Comparison of ENCODE assay signal across 8 cellular contexts in genomic region chr12:9669534-9669933, GRCh38. TPM values are rescaled to one million over a fixed set of nuclear protein-coding genes. Genes with fewer than 3 reads are reported as not detected.
DNase-seq lines count a peak whose midpoint lies in the region; ATAC-seq, FAIRE-seq and TF ChIP-seq lines count a peak whose summit lies in the region.

Gene CLEC2D, plus strand, starts transcription at chr12:9669713. Its CDS starts 22 bp downstream, at chr12:9669735.

- WGBS in suprapubic skin, result 87% methylated on average over 4 of the region's 4 CpGs

- no peak for TF ChIP-seq POLR2A in suprapubic skin (IDR thresholded peaks at IDR 0.05)

- H3K36me3 Mint-ChIP-seq in astrocyte (ENCODE audit: low read depth, unreplicated experiment), result peaks cover 5% of the 10 kb centered on the region

- peaks cover 10 to 44% (median 24%) of the 10 kb centered on the region in 11 experiments; a peak in 21 of 22 replicates for H3K36me3 ChIP-seq in BLaER1 treated with 17β-estradiol and CSF1 and Interleukin-3, amounts not matched to agents 10 nM and 100 nM
- peaks cover under 1% of the 10 kb centered on the region for H3K36me3 ChIP-seq in astrocyte (ENCODE audit: insufficient read depth, low read length)
- H3K36me3 ChIP-seq in suprapubic skin, result peaks cover 12% of the 10 kb centered on the region

- H3K27me3 Mint-ChIP-seq in astrocyte (ENCODE audit: low read depth, unreplicated experiment), result no peaks in the 10 kb centered on the region

- TF ChIP-seq EP300 in suprapubic skin (IDR thresholded peaks at IDR 0.05), result no peak

- no peak within 1 kb of the TSS for H2AFZ ChIP-seq in astrocyte (ENCODE audit: low read depth, low read length)

- ATAC-seq in GM19395 (IDR thresholded peaks at IDR 0.05; ENCODE audit: unreplicated experiment), result peak; percentile 56
- peak; percentile 31 for ATAC-seq in HG03469 (IDR thresholded peaks at IDR 0.05; ENCODE audit: unreplicated experiment)

- DNase-seq in astrocyte (ENCODE audit: low read depth) (no peak), NCI-H69 (lab: John Stamatoyannopoulos, UW) (no peak), RPMI8226 (no peak), suprapubic skin (ENCODE audit: low spot score in 2 of 2) (no peak), NCI-H774 (lab: John Stamatoyannopoulos, UW) (no peak)

- peak within 1 kb of the TSS in 9 of 10 experiments; percentile 28 to 59 (median 53); a peak in 18 of 20 replicates for H3K4me3 ChIP-seq in BLaER1 treated with 17β-estradiol and CSF1 and Interleukin-3, amounts not matched to agents 10 nM and 100 nM
- H3K4me3 ChIP-seq in astrocyte (ENCODE audit: insufficient read depth, low read depth, low read length) (no peak within 1 kb of the TSS), suprapubic skin (no peak within 1 kb of the TSS)

- peak within 1 kb of the TSS; percentile 10 for H3K4me3 Mint-ChIP-seq in astrocyte (ENCODE audit: unreplicated experiment)

- H3K27ac Mint-ChIP-seq in astrocyte (ENCODE audit: unreplicated experiment), result no peak within 1 kb of the TSS

- no peaks in the 10 kb centered on the region for H3K27me3 ChIP-seq in BLaER1 treated with 17β-estradiol and CSF1 and Interleukin-3, amounts not matched to agents 10 nM and 100 nM
- H3K27me3 ChIP-seq in astrocyte (ENCODE audit: insufficient read depth, low read length) (no peaks in the 10 kb centered on the region), suprapubic skin (no peaks in the 10 kb centered on the region)

- no peaks in the 10 kb centered on the region for H3K79me2 ChIP-seq in astrocyte (ENCODE audit: insufficient read depth, low read length)

- H3K9ac ChIP-seq in BLaER1 treated with 17β-estradiol and CSF1 and Interleukin-3, amounts not matched to agents 10 nM and 100 nM, result peak within 1 kb of the TSS; percentile 35 to 78 (median 68); a peak in 21 of 22 replicates
- H3K9ac ChIP-seq in astrocyte (ENCODE audit: low read length), result no peak within 1 kb of the TSS

- no peaks in the 10 kb centered on the region; a peak in 1 of 22 replicates for H4K20me1 ChIP-seq in BLaER1 treated with 17β-estradiol and CSF1 and Interleukin-3, amounts not matched to agents 10 nM and 100 nM
- H4K20me1 ChIP-seq in astrocyte (ENCODE audit: insufficient read depth, low read length), result no peaks in the 10 kb centered on the region

- peak within 1 kb of the TSS; percentile 67 to 90 (median 79) for H3K4me2 ChIP-seq in BLaER1 treated with 17β-estradiol and CSF1 and Interleukin-3, amounts not matched to agents 10 nM and 100 nM
- H3K4me2 ChIP-seq in astrocyte (ENCODE audit: low read length), result no peak within 1 kb of the TSS

- TF ChIP-seq CTCF in astrocyte (IDR thresholded peaks at IDR 0.05; ENCODE audit: insufficient read depth, low read depth, low read length) (no peak), suprapubic skin (IDR thresholded peaks at IDR 0.05) (no peak)

- no peak for FAIRE-seq in astrocyte (lab: Jason Lieb, UNC)

- H3K27ac ChIP-seq in BLaER1 treated with 17β-estradiol and CSF1 and Interleukin-3, amounts not matched to agents 10 nM and 100 nM, result peak within 1 kb of the TSS in 10 of 11 experiments; percentile 53 to 82 (median 76); a peak in 21 of 22 replicates
- H3K27ac ChIP-seq in astrocyte (ENCODE audit: low read depth, low read length), result no peak within 1 kb of the TSS
- H3K27ac ChIP-seq in suprapubic skin, result no peak within 1 kb of the TSS

- no peaks in the 10 kb centered on the region for H3K9me3 Mint-ChIP-seq in astrocyte (ENCODE audit: unreplicated experiment)

- H3K4me1 Mint-ChIP-seq in astrocyte (ENCODE audit: low read depth, unreplicated experiment), result peaks cover 23% of the 10 kb centered on the region

- peaks cover 68 to 82% (median 78%) of the 10 kb centered on the region in 10 experiments for H3K4me1 ChIP-seq in BLaER1 treated with 17β-estradiol and CSF1 and Interleukin-3, amounts not matched to agents 10 nM and 100 nM
- H3K4me1 ChIP-seq in astrocyte (ENCODE audit: insufficient read depth, low read length) (peaks cover 17% of the 10 kb centered on the region), suprapubic skin (peaks cover 17% of the 10 kb centered on the region)

- H3K9me3 ChIP-seq in BLaER1 treated with 17β-estradiol and CSF1 and Interleukin-3, amounts not matched to agents 10 nM and 100 nM (replicated peaks in 1 of 11), result peaks cover 0 to 30% (median 21%) of the 10 kb centered on the region in 11 experiments; a peak in 15 of 22 replicates
- H3K9me3 ChIP-seq in astrocyte (ENCODE audit: insufficient read depth, low read depth, low read length), result no peaks in the 10 kb centered on the region
- no peaks in the 10 kb centered on the region for H3K9me3 ChIP-seq in suprapubic skin

RNA-seq across cellular contexts. Expression of gene CLEC2D, which starts in this region (rescaled TPM):
- total RNA-seq in astrocyte (3.2 and 4.7 TPM in 2 replicates), suprapubic skin (10 to 100 TPM in 1 of 4 donors, 1 to 10 TPM in 3; 2.3 to 12.2 (median 5.0) TPM)

Comparison
In these comparisons a context has a peak if more than half of its experiments do, and no peak if none do; other contexts are left out.
1. H3K27ac ChIP-seq: peak in BLaER1 treated with 17β-estradiol and CSF1 and Interleukin-3, amounts not matched to agents 10 nM and 100 nM (10 of 11); none in astrocyte (single experiment) and suprapubic skin (single experiment).
2. H3K4me3 ChIP-seq: peak in BLaER1 treated with 17β-estradiol and CSF1 and Interleukin-3, amounts not matched to agents 10 nM and 100 nM (9 of 10); none in astrocyte (single experiment) and suprapubic skin (single experiment).